Comparison of ENCODE assay signal across 24 cellular contexts in genomic region chr19:23792784-23793183, GRCh38.
"Had no signal": no experiment of that assay in that cellular context is flagged by ENCODE, and none has a peak within 500 bp of the region (broad histone marks: within the 10 kb centered on the region; RNA-seq: fewer than 3 reads in every experiment).

No MANE protein-coding gene starts in this region.

- H3K36me3 ChIP-seq: lower lobe of right lung, neutrophil, pancreas, right lobe of liver, tibial artery, upper lobe of left lung had no signal

- FAIRE-seq: colon, endothelial cell of umbilical vein, pancreas, urothelium cell line had no signal

- H3K4me1 ChIP-seq: esophagus squamous epithelium, lower lobe of right lung, pancreas, right lobe of liver, testis, tibial artery, upper lobe of left lung had no signal

- H3K4me3 Mint-ChIP-seq: immature natural killer cell; natural killer cell; stimulated activated memory B cell treated with anti-CD40 and anti-IgM and Interleukin-4, amounts not matched to agents 10 μg/mL and 1 μg/mL and 100 μg/mL, for 72 hours had no signal

- H3K4me1 Mint-ChIP-seq: immature natural killer cell had no signal

- ATAC-seq: left ventricle myocardium superior; lower lobe of right lung; natural killer cell; pancreas; right lobe of liver; stimulated activated memory B cell treated with anti-CD40 and anti-IgM and Interleukin-4, amounts not matched to agents 10 μg/mL and 1 μg/mL and 100 μg/mL, for 72 hours; stimulated activated naive CD8-positive, alpha-beta T cell treated with anti-CD3 and anti-CD28 coated beads, Interleukin-15, Interleukin-2, amounts not matched to agents 100 U/mL and 50 U/mL, for 24 hours had no signal

- H3K9me3 ChIP-seq: pancreas, right lobe of liver, testis had no signal

- DNase-seq: dorsolateral prefrontal cortex; effector CD4-positive, alpha-beta T cell; esophagus squamous epithelium; foreskin melanocyte; hypothalamus; immature natural killer cell; islet precursor cell; kidney glomerular epithelial cell; left ventricle myocardium superior; lower lobe of right lung; natural killer cell; pancreas; right lobe of liver; stimulated activated CD4-positive, alpha-beta T cell treated with anti-CD3 and anti-CD28 coated beads, Interleukin-4, amount 100 ng/mL, for 4 hours; stimulated activated naive CD8-positive, alpha-beta T cell treated with anti-CD3 and anti-CD28 coated beads, Interleukin-15, Interleukin-2, amounts not matched to agents 100 U/mL and 50 U/mL, for 24 hours; substantia nigra; testis; tibial artery; upper lobe of left lung had no signal

- H3K27me3 Mint-ChIP-seq: stimulated activated memory B cell treated with anti-CD40 and anti-IgM and Interleukin-4, amounts not matched to agents 10 μg/mL and 1 μg/mL and 100 μg/mL, for 72 hours had no signal

- H3K27ac Mint-ChIP-seq: immature natural killer cell; natural killer cell; stimulated activated memory B cell treated with anti-CD40 and anti-IgM and Interleukin-4, amounts not matched to agents 10 μg/mL and 1 μg/mL and 100 μg/mL, for 72 hours had no signal

- H3K27ac ChIP-seq: dorsolateral prefrontal cortex, esophagus squamous epithelium, lower lobe of right lung, neutrophil, pancreas, right lobe of liver, testis, tibial artery, upper lobe of left lung had no signal

- H3K27me3 ChIP-seq: dorsolateral prefrontal cortex, esophagus squamous epithelium, neutrophil, pancreas, right lobe of liver, testis, tibial artery, upper lobe of left lung had no signal

- H3K4me3 ChIP-seq: dorsolateral prefrontal cortex, esophagus squamous epithelium, lower lobe of right lung, pancreas, right lobe of liver, testis, tibial artery, upper lobe of left lung had no signal
